ENCODE assay signal across 7 cellular contexts in the genomic region with DNA sequence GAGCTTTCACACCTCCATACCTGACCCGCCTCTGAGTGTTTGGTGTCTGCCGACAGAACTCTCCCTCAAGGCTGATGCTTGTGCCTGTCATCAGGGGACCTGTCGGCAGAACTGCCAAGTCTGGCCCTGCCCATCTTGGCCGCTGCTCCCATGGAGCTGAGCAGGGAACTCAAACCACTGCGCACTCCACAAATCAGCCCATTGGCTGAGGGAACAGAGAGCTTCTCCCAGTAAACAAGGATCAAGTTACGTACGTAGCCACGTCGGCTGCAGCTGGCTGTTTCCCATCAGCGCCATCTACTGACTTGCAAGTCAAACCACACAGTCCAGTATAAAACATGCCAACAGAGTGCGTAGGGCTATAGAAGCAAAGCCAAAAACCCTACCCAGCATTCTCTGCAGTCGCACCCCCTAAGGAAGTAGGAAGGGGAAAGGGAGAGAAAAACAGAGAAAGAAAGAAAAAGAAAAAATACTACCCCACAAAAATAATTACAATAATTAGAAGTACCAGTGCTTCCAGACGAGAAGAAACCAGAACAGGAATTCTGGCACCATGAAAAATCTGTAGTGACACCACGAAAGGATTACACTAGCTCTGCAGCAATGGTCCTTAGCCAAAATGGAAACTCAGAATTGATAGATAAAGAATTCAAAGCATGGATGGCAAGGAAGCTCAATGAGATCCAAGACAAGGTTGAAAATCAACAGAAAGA.
DNase-seq lines count a peak whose midpoint lies in the region; ATAC-seq and TF ChIP-seq lines count a peak whose summit lies in the region.
"Had no signal": no experiment of that assay in that cellular context is flagged by ENCODE, and none has a peak within 500 bp of the region (broad histone marks: within the 10 kb centered on the region; RNA-seq: fewer than 3 reads in every experiment).

No MANE protein-coding gene starts in this region.

- CTCF ChIA-PET in HEK293T (lab: Yijun Ruan, JAX) (interaction anchor here (0.6 to 1.1 kb wide), 8 partner anchors 24 to 668 kb away, joined by 3 to 6 read pairs (median 4); a partner anchor contains a TSS), GM10248 (lab: Yijun Ruan, JAX) (interaction anchor here (2.0 kb wide), 1 partner anchor 12 kb away, joined by 6 read pairs; no protein-coding TSS in a partner anchor)

- POLR2A ChIA-PET in HEK293T (lab: Yijun Ruan, JAX) (no interaction called here), GM10248 (lab: Yijun Ruan, JAX) (no interaction called here)

- ATAC-seq in HG02938 (IDR thresholded peaks at IDR 0.05; ENCODE audit: unreplicated experiment), result no peak

- H3K4me3 ChIP-seq in fibroblast of pulmonary artery (replicated peaks; ENCODE audit: low read depth, low read length), result no peak overlapping the region
- H3K4me3 ChIP-seq: thoracic aorta had no signal

- DNase-seq in HEK293T (ENCODE audit: extremely low spot score) (peak; percentile 69), NCI-H82 treated with DMSO at 0.1 percent for 48 hours (lab: John Stamatoyannopoulos, UW; ENCODE audit: unreplicated experiment) (peak; percentile 48), fibroblast of pulmonary artery (ENCODE audit: low read depth) (peak; percentile 74), NCI-H187 treated with DMSO at 0.1 percent for 48 hours (lab: John Stamatoyannopoulos, UW) (no peak), GM10248 (ENCODE audit: extremely low spot score) (no peak)

- TF ChIP-seq CTCF in fibroblast of pulmonary artery (IDR thresholded peaks at IDR 0.05; ENCODE audit: low read length, missing control alignments) (peak; percentile 40), GM10248 (IDR thresholded peaks at IDR 0.05; ENCODE audit: control extremely low read depth, extremely low read depth, low read depth, missing control alignments) (no peak)

TF ChIP-seq in HEK293T, 16 proteins besides CTCF, POLR2A, EP300 and RAD21:
- no peak for TF ChIP-seq FOXM1 (IDR thresholded peaks at IDR 0.05; ENCODE audit: borderline replicate concordance)
- TF ChIP-seq CTBP1 (IDR thresholded peaks at IDR 0.05; ENCODE audit: borderline replicate concordance), result no peak
- TF ChIP-seq SUZ12 (IDR thresholded peaks at IDR 0.05), result no peak
- 0 out of 2 replicates have a peak, but pooled peaks have one; percentile 28 for TF ChIP-seq L3MBTL2 (conservative IDR thresholded peaks at IDR 0.05)
- peak; percentile 69; the same call in 1 of the 2 replicates for TF ChIP-seq FOXK2 (IDR thresholded peaks at IDR 0.05)
- TF ChIP-seq ARNT (IDR thresholded peaks at IDR 0.05), result no peak
TF ChIP-seq in HEK293T: peak in this region for 2.

Comparison
In these comparisons a context has a peak if more than half of its experiments do, and no peak if none do; other contexts are left out.
1. DNase-seq: peak in HEK293T (single experiment), NCI-H82 treated with DMSO at 0.1 percent for 48 hours (single experiment) and fibroblast of pulmonary artery (single experiment); none in NCI-H187 treated with DMSO at 0.1 percent for 48 hours (single experiment) and GM10248 (single experiment).